8 cellular contexts compared by ENCODE assay signal in genomic region chr22:50529416-50530279, GRCh38. TPM values are rescaled to one million over a fixed set of nuclear protein-coding genes. Genes with fewer than 3 reads are reported as not detected.
DNase-seq lines count a peak whose midpoint lies in the region; ATAC-seq and TF ChIP-seq lines count a peak whose summit lies in the region.

Gene TYMP (minus strand): TSS chr22:50530012. CDS start chr22:50529709, 303 bp downstream.

- no peaks in the 10 kb centered on the region for H3K9me3 ChIP-seq in heart right ventricle

- DNase-seq in NCI-H748 (lab: John Stamatoyannopoulos, UW; ENCODE audit: unreplicated experiment), result peak; percentile 47
- DNase-seq in NCI-H748 treated with DMSO at 0.1 percent for 48 hours (lab: John Stamatoyannopoulos, UW), result no peak
- DNase-seq in NOMO-1 (lab: John Stamatoyannopoulos, UW; ENCODE audit: unreplicated experiment in 2 of 2), result peak; percentile 85 to 87
- DNase-seq in activated gamma-delta T cell treated with Interleukin-2 at 50 U/mL for 16 hours, result peak; percentile 54
- DNase-seq in heart right ventricle, result peak; percentile 66 to 85
- DNase-seq in renal cortical epithelial cell (ENCODE audit: low read depth), result no peak
- DNase-seq in iPS-NIHi11 (ENCODE audit: low spot score), result no peak
- no peak for DNase-seq in NCI-H2196 (lab: John Stamatoyannopoulos, UW; ENCODE audit: unreplicated experiment)

- TF ChIP-seq CTCF in heart right ventricle (IDR thresholded peaks at IDR 0.05), result no peak

- H3K4me3 ChIP-seq in heart right ventricle, result peak within 1 kb of the TSS; percentile 40 to 86 (median 71)

- peaks cover 9 to 74% (median 56%) of the 10 kb centered on the region in 9 donors for H3K4me1 ChIP-seq in heart right ventricle

- intact Hi-C loops in heart right ventricle (cut with DNase I), result loop anchor here in 4 of 10 donors (5.0 to 10.0 kb wide), 3 partner anchors 33 to 285 kb away; partner anchors contain the start of genes SYCE3 (in 1 of the 4) and TUBGCP6 (in 1 of the 4)

- peaks cover 3 to 47% (median 23%) of the 10 kb centered on the region in 7 donors for H3K27me3 ChIP-seq in heart right ventricle

- WGBS in heart right ventricle, 2 donors, result 5 to 6% methylated on average over 100 to 105 of the region's 105 CpGs

- peaks cover 0 to 18% (median 0%) of the 10 kb centered on the region in 9 donors for H3K36me3 ChIP-seq in heart right ventricle

- peak within 1 kb of the TSS; percentile 84 to 99 (median 95) for H3K27ac ChIP-seq in heart right ventricle

- ATAC-seq in heart right ventricle, result peak; percentile 1 to 30 (median 16)

RNA-seq across cellular contexts. Expression of gene TYMP, which starts in this region (rescaled TPM):
- 100 to 1,000 TPM in 1 of 10 donors, 10 to 100 TPM in 7, 1 to 10 TPM in 2; 8.4 to 113 (median 12.6) TPM for total RNA-seq in heart right ventricle
- 10 to 100 TPM; 23.3 to 65.3 TPM for polyA plus RNA-seq in heart right ventricle
- total RNA-seq in renal cortical epithelial cell, result 55.0 and 68.8 TPM in 2 replicates

Comparison
In these comparisons a context has a peak if more than half of its experiments do, and no peak if none do; other contexts are left out.
1. DNase-seq: peak in NCI-H748 (single experiment), NOMO-1 (2 of 2), activated gamma-delta T cell treated with Interleukin-2 at 50 U/mL for 16 hours (single experiment) and heart right ventricle (2 of 2); none in NCI-H748 treated with DMSO at 0.1 percent for 48 hours (single experiment), renal cortical epithelial cell (single experiment), iPS-NIHi11 (single experiment) and NCI-H2196 (single experiment).